Comparison of ENCODE assay signal across 1 cellular context in genomic region chr19:13053761-13054604, GRCh38.
TF ChIP-seq lines count a peak whose summit lies in the region.

No MANE protein-coding gene starts in this region.

TF ChIP-seq in HepG2, 621 proteins besides CTCF, POLR2A, EP300 and RAD21 (continued from another document and continues in another):
- no peak for TF ChIP-seq ZNF280D (CRISPR knock-in tag; IDR thresholded peaks at IDR 0.05)
- TF ChIP-seq TFDP2 (CRISPR knock-in tag; IDR thresholded peaks at IDR 0.05), result peak; percentile 20; the same call in 1 of the 2 replicates
- TF ChIP-seq MZF1 (CRISPR knock-in tag; IDR thresholded peaks at IDR 0.05; ENCODE audit: borderline replicate concordance), result no peak
- TF ChIP-seq HIVEP1 (CRISPR knock-in tag; IDR thresholded peaks at IDR 0.05), result peak; percentile 88
- TF ChIP-seq BRD4 (CRISPR knock-in tag; IDR thresholded peaks at IDR 0.05), result 0 out of 2 replicates have a peak, but pooled peaks have one; percentile 18
- TF ChIP-seq BCLAF1 (IDR thresholded peaks at IDR 0.05), result no peak
- TF ChIP-seq ZFP1 (CRISPR knock-in tag; IDR thresholded peaks at IDR 0.05), result 0 out of 2 replicates have a peak, but pooled peaks have one; percentile 27
- peak; percentile 84 for TF ChIP-seq ZNF331 (CRISPR knock-in tag; IDR thresholded peaks at IDR 0.05)
- TF ChIP-seq ZFX (CRISPR knock-in tag; IDR thresholded peaks at IDR 0.05; ENCODE audit: low read depth), result peak; percentile 84
- peak; percentile 99 for TF ChIP-seq ZNF281 (CRISPR knock-in tag; IDR thresholded peaks at IDR 0.05; ENCODE audit: borderline replicate concordance)
- no peak for TF ChIP-seq ZNF567 (CRISPR knock-in tag; IDR thresholded peaks at IDR 0.05; ENCODE audit: borderline replicate concordance)
- peak; percentile 69; the same call in 1 of the 2 replicates for TF ChIP-seq TFAP4 (IDR thresholded peaks at IDR 0.05; ENCODE audit: borderline replicate concordance, low read depth)
- TF ChIP-seq MYNN (CRISPR knock-in tag; IDR thresholded peaks at IDR 0.05; ENCODE audit: low read depth), result no peak
- no peak for TF ChIP-seq ZNF749 (CRISPR knock-in tag; IDR thresholded peaks at IDR 0.05; ENCODE audit: borderline replicate concordance)
- TF ChIP-seq MLXIP (CRISPR knock-in tag; IDR thresholded peaks at IDR 0.05; ENCODE audit: borderline replicate concordance), result no peak
- TF ChIP-seq TCF7L2 (IDR thresholded peaks at IDR 0.05; ENCODE audit: low read depth, low read length), result no peak
- TF ChIP-seq STAT6 (CRISPR knock-in tag; IDR thresholded peaks at IDR 0.05; ENCODE audit: borderline replicate concordance), result no peak
- TF ChIP-seq HINFP (CRISPR knock-in tag; IDR thresholded peaks at IDR 0.05; ENCODE audit: low read depth), result 0 out of 2 replicates have a peak, but pooled peaks have one; percentile 16
- TF ChIP-seq DPF2 (CRISPR knock-in tag; IDR thresholded peaks at IDR 0.05; ENCODE audit: borderline replicate concordance, low read depth), result peak; percentile 90
- no peak for TF ChIP-seq ZNF180 (CRISPR knock-in tag; IDR thresholded peaks at IDR 0.05; ENCODE audit: borderline replicate concordance, low read depth)
- TF ChIP-seq ZNF44 (CRISPR knock-in tag; IDR thresholded peaks at IDR 0.05), result no peak
- peak; percentile 74 for TF ChIP-seq HOXA3 (CRISPR knock-in tag; IDR thresholded peaks at IDR 0.05)
- TF ChIP-seq ZNF724P (CRISPR knock-in tag; IDR thresholded peaks at IDR 0.05; ENCODE audit: borderline replicate concordance), result 0 out of 2 replicates have a peak, but pooled peaks have one; percentile 45
- peak; percentile 68; the same call in 1 of the 2 replicates for TF ChIP-seq AHDC1 (CRISPR knock-in tag; IDR thresholded peaks at IDR 0.05; ENCODE audit: borderline replicate concordance)
- TF ChIP-seq MXD3 (CRISPR knock-in tag; IDR thresholded peaks at IDR 0.05), result no peak
